Comparison of ENCODE assay signal across 10 cellular contexts in the genomic region with DNA sequence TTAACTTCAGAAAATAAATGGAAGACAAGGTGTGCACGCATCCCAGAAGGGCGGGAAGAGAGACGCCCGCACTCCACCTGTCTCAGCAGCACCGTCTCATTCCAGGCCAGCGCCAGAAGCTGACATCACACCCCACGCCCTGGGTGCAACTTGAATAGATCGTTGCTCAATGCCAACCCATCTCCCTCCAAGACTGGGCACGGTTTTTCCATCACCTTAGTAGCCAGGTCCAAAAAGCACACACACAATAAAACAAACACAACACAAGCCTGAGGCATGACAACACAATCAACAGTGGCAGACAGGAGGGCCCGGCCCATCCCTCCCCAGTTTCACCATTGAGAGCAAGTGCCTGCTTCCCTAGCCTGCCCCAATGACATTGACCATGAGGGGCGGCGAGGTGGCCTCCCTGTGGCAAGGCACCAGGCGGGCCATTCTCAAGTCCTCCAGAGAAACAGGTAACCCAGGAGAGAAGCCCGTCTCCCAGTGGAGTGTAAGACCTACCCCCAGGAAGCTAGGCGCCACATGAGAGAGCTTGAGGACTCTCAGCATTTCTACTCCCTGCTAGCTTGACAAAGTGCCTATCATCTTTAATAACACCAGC. TPM values are rescaled to one million over a fixed set of nuclear protein-coding genes. Genes with fewer than 3 reads are reported as not detected.
DNase-seq lines count a peak whose midpoint lies in the region; ATAC-seq and TF ChIP-seq lines count a peak whose summit lies in the region.
"Had no signal": no experiment of that assay in that cellular context is flagged by ENCODE, and none has a peak within 500 bp of the region (broad histone marks: within the 10 kb centered on the region; RNA-seq: fewer than 3 reads in every experiment).

No MANE protein-coding gene starts in this region.

- H3K4me2 ChIP-seq in mammary epithelial cell (ENCODE audit: insufficient read depth, low read depth, low read length), result peak overlapping the region; percentile 96

- CTCF ChIA-PET in mammary epithelial cell (lab: Charles Lee; ENCODE audit: low non-redundant PET), result no interaction called here

- intact Hi-C loops in left ventricle myocardium inferior (cut with micrococcal nuclease) (loop anchor here (10.0 kb wide), 1 partner anchor 49 kb away; a partner anchor contains a TSS), left ventricle myocardium superior (cut with micrococcal nuclease) (no loop called here), mammary epithelial cell (cut with micrococcal nuclease) (loop anchor here (1.0 to 2.0 kb wide), 4 partner anchors 27 to 122 kb away; a partner anchor contains a TSS), vagina (cut with DNase I) (no loop called here)

- no peak for ATAC-seq in left ventricle myocardium superior

- no peak for TF ChIP-seq POLR2A in vagina (IDR thresholded peaks at IDR 0.05)

- H4K20me1 ChIP-seq in mammary epithelial cell (ENCODE audit: insufficient read depth, low read length), result peaks cover 3% of the 10 kb centered on the region

- H3K9me3 ChIP-seq in left ventricle myocardium inferior (replicated peaks) (no peaks in the 10 kb centered on the region), mammary epithelial cell (replicated peaks; ENCODE audit: insufficient read depth, low read length) (no peaks in the 10 kb centered on the region), muscle layer of colon (ENCODE audit: low read length) (no peaks in the 10 kb centered on the region), vagina (no peaks in the 10 kb centered on the region), BE2C (no peaks in the 10 kb centered on the region)
- H3K9me3 ChIP-seq: tibial nerve had no signal

- H3K27me3 ChIP-seq in left ventricle myocardium inferior (ENCODE audit: low read depth), result no peaks in the 10 kb centered on the region
- no peaks in the 10 kb centered on the region for H3K27me3 ChIP-seq in mammary epithelial cell (ENCODE audit: insufficient read depth, low read length)
- no peaks in the 10 kb centered on the region for H3K27me3 ChIP-seq in muscle layer of colon (ENCODE audit: control insufficient read depth in 1 of 2, insufficient read depth in 2 of 2, low read length in 2 of 2)
- no peaks in the 10 kb centered on the region for H3K27me3 ChIP-seq in vagina
- peaks cover 35% of the 10 kb centered on the region for H3K27me3 ChIP-seq in BE2C
- H3K27me3 ChIP-seq: tibial nerve had no signal

- H3K27ac ChIP-seq in left ventricle myocardium inferior (replicated peaks) (peak overlapping the region; percentile 77), mammary epithelial cell (ENCODE audit: insufficient read depth, low read depth, low read length) (peak overlapping the region; percentile 92), muscle layer of colon (ENCODE audit: low read depth, low read length) (peak overlapping the region; percentile 81), vagina (peak overlapping the region; percentile 87)

- 4% methylated on average over 13 of the region's 15 CpGs for WGBS in mammary epithelial cell (ENCODE audit: low coverage, missing lambda C conversion rate)

- peaks cover 72% of the 10 kb centered on the region for H3K4me1 ChIP-seq in left ventricle myocardium inferior
- H3K4me1 ChIP-seq in mammary epithelial cell (ENCODE audit: insufficient read depth, low read length), result peaks cover 61% of the 10 kb centered on the region
- H3K4me1 ChIP-seq in muscle layer of colon (ENCODE audit: insufficient read depth, low read length), result peaks cover 62% of the 10 kb centered on the region
- peaks cover 76% of the 10 kb centered on the region for H3K4me1 ChIP-seq in vagina
- H3K4me1 ChIP-seq in BE2C, result no peaks in the 10 kb centered on the region

- TSS peak; percentile 79 for BruUV-seq in mammary epithelial cell (replicated peaks; lab: Mats Ljungman, UMichigan)

- dilution Hi-C loops in mammary epithelial cell (cut with HindIII; ENCODE audit: low sequenced_read_pairs), result no loop called here

- TF ChIP-seq CTCF in left ventricle myocardium inferior (IDR thresholded peaks at IDR 0.05; ENCODE audit: borderline replicate concordance) (no peak), mammary epithelial cell (conservative IDR thresholded peaks at IDR 0.05 in 1 of 2, IDR thresholded peaks at IDR 0.05 in 1 of 2; ENCODE audit: extremely low read depth in 1 of 2, insufficient read depth in 1 of 2, low read depth in 1 of 2, low read length in 2 of 2) (no peak), vagina (IDR thresholded peaks at IDR 0.05) (no peak), BE2C (IDR thresholded peaks at IDR 0.05; ENCODE audit: low read depth, low read length) (no peak)

- in situ Hi-C loops in mammary epithelial cell (cut with MboI; ENCODE audit: low sequenced_read_pairs in 2 of 2), result loop anchor here in 1 of 2 donors (10.0 kb wide), 1 partner anchor 49 kb away; a partner anchor contains a TSS

- H2AFZ ChIP-seq in mammary epithelial cell (ENCODE audit: low read depth, low read length), result no peak overlapping the region

- H3K36me3 ChIP-seq in left ventricle myocardium inferior (no peaks in the 10 kb centered on the region), mammary epithelial cell (ENCODE audit: insufficient read depth, low read length) (peaks cover 2% of the 10 kb centered on the region), muscle layer of colon (ENCODE audit: insufficient read depth, low read length) (no peaks in the 10 kb centered on the region), vagina (no peaks in the 10 kb centered on the region), BE2C (no peaks in the 10 kb centered on the region)
- H3K36me3 ChIP-seq: tibial nerve had no signal

- H3K79me2 ChIP-seq in mammary epithelial cell (ENCODE audit: insufficient read depth, low read length), result peaks cover 77% of the 10 kb centered on the region

- peak overlapping the region; percentile 77 for H3K9ac ChIP-seq in mammary epithelial cell (ENCODE audit: insufficient read depth, low read length)
- H3K9ac ChIP-seq in muscle layer of colon (ENCODE audit: low read length), result peak overlapping the region; percentile 6

- DNase-seq in left ventricle myocardium inferior, result no peak
- no peak for DNase-seq in left ventricle myocardium superior
- peak; percentile 85 for DNase-seq in mammary epithelial cell
- no peak for DNase-seq in vagina (ENCODE audit: extremely low spot score in 2 of 2)
- no peak for DNase-seq in BE2C
- no peak for DNase-seq in central memory CD4-positive, alpha-beta T cell
- DNase-seq in SIG-M5 treated with dmso at 0.1 percent for 504 hours (lab: John Stamatoyannopoulos, UW; ENCODE audit: unreplicated experiment), result no peak
- DNase-seq: small intestine had no signal

- peak overlapping the region; percentile 86 for H3K4me3 ChIP-seq in left ventricle myocardium inferior
- H3K4me3 ChIP-seq in mammary epithelial cell (replicated peaks in 1 of 3; ENCODE audit: insufficient read depth in 1 of 3, low read depth in 2 of 3, low read length in 3 of 3), result peak overlapping the region; percentile 56 to 93 (median 88)
- peak overlapping the region; percentile 38 to 73 for H3K4me3 ChIP-seq in muscle layer of colon (ENCODE audit: low read depth in 1 of 2, low read length in 2 of 2)
- peak overlapping the region; percentile 77 to 100 for H3K4me3 ChIP-seq in vagina
- H3K4me3 ChIP-seq in BE2C (ENCODE audit: low read depth, low read length), result no peak overlapping the region

RNA-seq across cellular contexts. Expression of a gene that starts 2.7 kb away (rescaled TPM):
- total RNA-seq in left ventricle myocardium inferior, result 3.3 TPM
- total RNA-seq in left ventricle myocardium superior, result 5.0 TPM
- 100 to 1,000 TPM in 1 of 2 donors, 10 to 100 TPM in 1; 94.8 to 304 TPM for total RNA-seq in mammary epithelial cell
- 66.9 TPM for polyA plus RNA-seq in mammary epithelial cell
- 116 TPM for polyA minus RNA-seq in mammary epithelial cell
- total RNA-seq in vagina, result 34.6 TPM
- polyA plus RNA-seq in BE2C (2012; ENCODE audit: insufficient read depth, insufficient read length, low read depth), result 0.29 TPM

RNA-seq across cellular contexts. Expression of a gene that starts 51.4 kb away (rescaled TPM):
- 35.9 TPM for total RNA-seq in left ventricle myocardium inferior
- 27.3 TPM for total RNA-seq in left ventricle myocardium superior
- 10 to 100 TPM; 24.0 to 41.4 TPM for total RNA-seq in mammary epithelial cell
- 35.3 TPM for polyA plus RNA-seq in mammary epithelial cell
- 24.8 TPM for polyA minus RNA-seq in mammary epithelial cell
- 39.5 TPM for total RNA-seq in vagina
- polyA plus RNA-seq in BE2C (2012; ENCODE audit: insufficient read depth, insufficient read length, low read depth), result 19.6 TPM

Comparison
In these comparisons a context has a peak if more than half of its experiments do, and no peak if none do; other contexts are left out.
1. intact Hi-C loops: an anchor here in left ventricle myocardium inferior (10.0 kb wide) and mammary epithelial cell (1.0 to 2.0 kb wide); none called in left ventricle myocardium superior and vagina.